1 cellular context compared by ENCODE assay signal in genomic region chr3:98732239-98733054, GRCh38.
TF ChIP-seq lines count a peak whose summit lies in the region.

No MANE protein-coding gene starts in this region.

TF ChIP-seq in HepG2, 621 proteins besides CTCF, POLR2A, EP300 and RAD21 (continued from another document and continues in another):
- TF ChIP-seq, protein P1, sequence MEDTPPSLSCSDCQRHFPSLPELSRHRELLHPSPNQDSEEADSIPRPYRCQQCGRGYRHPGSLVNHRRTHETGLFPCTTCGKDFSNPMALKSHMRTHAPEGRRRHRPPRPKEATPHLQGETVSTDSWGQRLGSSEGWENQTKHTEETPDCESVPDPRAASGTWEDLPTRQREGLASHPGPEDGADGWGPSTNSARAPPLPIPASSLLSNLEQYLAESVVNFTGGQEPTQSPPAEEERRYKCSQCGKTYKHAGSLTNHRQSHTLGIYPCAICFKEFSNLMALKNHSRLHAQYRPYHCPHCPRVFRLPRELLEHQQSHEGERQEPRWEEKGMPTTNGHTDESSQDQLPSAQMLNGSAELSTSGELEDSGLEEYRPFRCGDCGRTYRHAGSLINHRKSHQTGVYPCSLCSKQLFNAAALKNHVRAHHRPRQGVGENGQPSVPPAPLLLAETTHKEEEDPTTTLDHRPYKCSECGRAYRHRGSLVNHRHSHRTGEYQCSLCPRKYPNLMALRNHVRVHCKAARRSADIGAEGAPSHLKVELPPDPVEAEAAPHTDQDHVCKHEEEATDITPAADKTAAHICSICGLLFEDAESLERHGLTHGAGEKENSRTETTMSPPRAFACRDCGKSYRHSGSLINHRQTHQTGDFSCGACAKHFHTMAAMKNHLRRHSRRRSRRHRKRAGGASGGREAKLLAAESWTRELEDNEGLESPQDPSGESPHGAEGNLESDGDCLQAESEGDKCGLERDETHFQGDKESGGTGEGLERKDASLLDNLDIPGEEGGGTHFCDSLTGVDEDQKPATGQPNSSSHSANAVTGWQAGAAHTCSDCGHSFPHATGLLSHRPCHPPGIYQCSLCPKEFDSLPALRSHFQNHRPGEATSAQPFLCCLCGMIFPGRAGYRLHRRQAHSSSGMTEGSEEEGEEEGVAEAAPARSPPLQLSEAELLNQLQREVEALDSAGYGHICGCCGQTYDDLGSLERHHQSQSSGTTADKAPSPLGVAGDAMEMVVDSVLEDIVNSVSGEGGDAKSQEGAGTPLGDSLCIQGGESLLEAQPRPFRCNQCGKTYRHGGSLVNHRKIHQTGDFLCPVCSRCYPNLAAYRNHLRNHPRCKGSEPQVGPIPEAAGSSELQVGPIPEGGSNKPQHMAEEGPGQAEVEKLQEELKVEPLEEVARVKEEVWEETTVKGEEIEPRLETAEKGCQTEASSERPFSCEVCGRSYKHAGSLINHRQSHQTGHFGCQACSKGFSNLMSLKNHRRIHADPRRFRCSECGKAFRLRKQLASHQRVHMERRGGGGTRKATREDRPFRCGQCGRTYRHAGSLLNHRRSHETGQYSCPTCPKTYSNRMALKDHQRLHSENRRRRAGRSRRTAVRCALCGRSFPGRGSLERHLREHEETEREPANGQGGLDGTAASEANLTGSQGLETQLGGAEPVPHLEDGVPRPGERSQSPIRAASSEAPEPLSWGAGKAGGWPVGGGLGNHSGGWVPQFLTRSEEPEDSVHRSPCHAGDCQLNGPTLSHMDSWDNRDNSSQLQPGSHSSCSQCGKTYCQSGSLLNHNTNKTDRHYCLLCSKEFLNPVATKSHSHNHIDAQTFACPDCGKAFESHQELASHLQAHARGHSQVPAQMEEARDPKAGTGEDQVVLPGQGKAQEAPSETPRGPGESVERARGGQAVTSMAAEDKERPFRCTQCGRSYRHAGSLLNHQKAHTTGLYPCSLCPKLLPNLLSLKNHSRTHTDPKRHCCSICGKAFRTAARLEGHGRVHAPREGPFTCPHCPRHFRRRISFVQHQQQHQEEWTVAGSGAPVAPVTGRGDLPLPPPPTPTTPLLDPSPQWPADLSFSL (CRISPR knock-in tag; IDR thresholded peaks at IDR 0.05) = peak; percentile 60
- TF ChIP-seq ZBTB2 (CRISPR knock-in tag; IDR thresholded peaks at IDR 0.05; ENCODE audit: low read depth) = no peak
- no peak for TF ChIP-seq BRCA1 (CRISPR knock-in tag; IDR thresholded peaks at IDR 0.05)
- TF ChIP-seq NFYB (CRISPR knock-in tag; IDR thresholded peaks at IDR 0.05) = no peak
- TF ChIP-seq, protein P2, sequence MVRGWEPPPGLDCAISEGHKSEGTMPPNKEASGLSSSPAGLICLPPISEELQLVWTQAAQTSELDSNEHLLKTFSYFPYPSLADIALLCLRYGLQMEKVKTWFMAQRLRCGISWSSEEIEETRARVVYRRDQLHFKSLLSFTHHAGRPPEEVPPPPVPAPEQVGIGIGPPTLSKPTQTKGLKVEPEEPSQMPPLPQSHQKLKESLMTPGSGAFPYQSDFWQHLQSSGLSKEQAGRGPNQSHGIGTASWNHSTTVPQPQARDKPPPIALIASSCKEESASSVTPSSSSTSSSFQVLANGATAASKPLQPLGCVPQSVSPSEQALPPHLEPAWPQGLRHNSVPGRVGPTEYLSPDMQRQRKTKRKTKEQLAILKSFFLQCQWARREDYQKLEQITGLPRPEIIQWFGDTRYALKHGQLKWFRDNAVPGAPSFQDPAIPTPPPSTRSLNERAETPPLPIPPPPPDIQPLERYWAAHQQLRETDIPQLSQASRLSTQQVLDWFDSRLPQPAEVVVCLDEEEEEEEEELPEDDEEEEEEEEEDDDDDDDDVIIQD (CRISPR knock-in tag; IDR thresholded peaks at IDR 0.05; ENCODE audit: low read depth) = 0 out of 2 replicates have a peak, but pooled peaks have one; percentile 19
- TF ChIP-seq CREM (IDR thresholded peaks at IDR 0.05) = no peak
- TF ChIP-seq CREM (CRISPR knock-in tag; IDR thresholded peaks at IDR 0.05) = no peak
- TF ChIP-seq ZNF598 (CRISPR knock-in tag; IDR thresholded peaks at IDR 0.05; ENCODE audit: borderline replicate concordance) = peak; percentile 40
- TF ChIP-seq POLR2G (IDR thresholded peaks at IDR 0.05; ENCODE audit: low read depth, low read length) = peak; percentile 74
- no peak for TF ChIP-seq THAP7 (CRISPR knock-in tag; IDR thresholded peaks at IDR 0.05)
- peak; percentile 45 for TF ChIP-seq SRSF1 (optimal IDR thresholded peaks at IDR 0.05; ENCODE audit: low read depth, low read length)
- TF ChIP-seq ZNF891 (CRISPR knock-in tag; IDR thresholded peaks at IDR 0.05) = peak; percentile 23; the same call in 1 of the 2 replicates
- no peak for TF ChIP-seq PAWR (CRISPR knock-in tag; IDR thresholded peaks at IDR 0.05; ENCODE audit: borderline replicate concordance)
- TF ChIP-seq, protein P3, sequence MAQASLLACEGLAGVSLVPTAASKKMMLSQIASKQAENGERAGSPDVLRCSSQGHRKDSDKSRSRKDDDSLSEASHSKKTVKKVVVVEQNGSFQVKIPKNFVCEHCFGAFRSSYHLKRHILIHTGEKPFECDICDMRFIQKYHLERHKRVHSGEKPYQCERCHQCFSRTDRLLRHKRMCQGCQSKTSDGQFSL (CRISPR knock-in tag; IDR thresholded peaks at IDR 0.05) = no peak
- TF ChIP-seq ZNF83 (CRISPR knock-in tag; IDR thresholded peaks at IDR 0.05; ENCODE audit: borderline replicate concordance) = no peak
- TF ChIP-seq ZNF362 (CRISPR knock-in tag; IDR thresholded peaks at IDR 0.05; ENCODE audit: borderline replicate concordance) = no peak
- TF ChIP-seq NFYC (CRISPR knock-in tag; IDR thresholded peaks at IDR 0.05) = no peak
- no peak for TF ChIP-seq SNAPC5 (CRISPR knock-in tag; IDR thresholded peaks at IDR 0.05; ENCODE audit: borderline replicate concordance)
- TF ChIP-seq, protein P4, sequence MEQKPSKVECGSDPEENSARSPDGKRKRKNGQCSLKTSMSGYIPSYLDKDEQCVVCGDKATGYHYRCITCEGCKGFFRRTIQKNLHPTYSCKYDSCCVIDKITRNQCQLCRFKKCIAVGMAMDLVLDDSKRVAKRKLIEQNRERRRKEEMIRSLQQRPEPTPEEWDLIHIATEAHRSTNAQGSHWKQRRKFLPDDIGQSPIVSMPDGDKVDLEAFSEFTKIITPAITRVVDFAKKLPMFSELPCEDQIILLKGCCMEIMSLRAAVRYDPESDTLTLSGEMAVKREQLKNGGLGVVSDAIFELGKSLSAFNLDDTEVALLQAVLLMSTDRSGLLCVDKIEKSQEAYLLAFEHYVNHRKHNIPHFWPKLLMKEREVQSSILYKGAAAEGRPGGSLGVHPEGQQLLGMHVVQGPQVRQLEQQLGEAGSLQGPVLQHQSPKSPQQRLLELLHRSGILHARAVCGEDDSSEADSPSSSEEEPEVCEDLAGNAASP (CRISPR knock-in tag; IDR thresholded peaks at IDR 0.05; ENCODE audit: borderline replicate concordance) = peak; percentile 74; the same call in 1 of the 2 replicates
- TF ChIP-seq ATAD3A (CRISPR knock-in tag; IDR thresholded peaks at IDR 0.05) = no peak
- TF ChIP-seq ZNF660 (CRISPR knock-in tag; IDR thresholded peaks at IDR 0.05; ENCODE audit: borderline replicate concordance, low read depth) = no peak
- no peak; the same call in 1 of the 2 replicates for TF ChIP-seq ZNF691 (CRISPR knock-in tag; IDR thresholded peaks at IDR 0.05; ENCODE audit: borderline replicate concordance, low read depth)
- TF ChIP-seq CREB1 (IDR thresholded peaks at IDR 0.05) = no peak
- no peak for TF ChIP-seq CREB1 (CRISPR knock-in tag; IDR thresholded peaks at IDR 0.05)
- no peak for TF ChIP-seq MTF2 (CRISPR knock-in tag; IDR thresholded peaks at IDR 0.05; ENCODE audit: borderline replicate concordance)
- TF ChIP-seq DMAP1 (CRISPR knock-in tag; IDR thresholded peaks at IDR 0.05) = 0 out of 2 replicates have a peak, but pooled peaks have one; percentile 18
- TF ChIP-seq, protein P5, sequence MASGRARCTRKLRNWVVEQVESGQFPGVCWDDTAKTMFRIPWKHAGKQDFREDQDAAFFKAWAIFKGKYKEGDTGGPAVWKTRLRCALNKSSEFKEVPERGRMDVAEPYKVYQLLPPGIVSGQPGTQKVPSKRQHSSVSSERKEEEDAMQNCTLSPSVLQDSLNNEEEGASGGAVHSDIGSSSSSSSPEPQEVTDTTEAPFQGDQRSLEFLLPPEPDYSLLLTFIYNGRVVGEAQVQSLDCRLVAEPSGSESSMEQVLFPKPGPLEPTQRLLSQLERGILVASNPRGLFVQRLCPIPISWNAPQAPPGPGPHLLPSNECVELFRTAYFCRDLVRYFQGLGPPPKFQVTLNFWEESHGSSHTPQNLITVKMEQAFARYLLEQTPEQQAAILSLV (CRISPR knock-in tag; IDR thresholded peaks at IDR 0.05; ENCODE audit: borderline replicate concordance) = peak; percentile 33; the same call in 1 of the 2 replicates
- peak; percentile 37 for TF ChIP-seq HNRNPK (IDR thresholded peaks at IDR 0.05; ENCODE audit: low read depth, low read length, poor library complexity, severe bottlenecking)
- TF ChIP-seq ZNF468 (CRISPR knock-in tag; IDR thresholded peaks at IDR 0.05) = no peak
- TF ChIP-seq ZNF777 (CRISPR knock-in tag; IDR thresholded peaks at IDR 0.05) = no peak
- TF ChIP-seq, protein P6, sequence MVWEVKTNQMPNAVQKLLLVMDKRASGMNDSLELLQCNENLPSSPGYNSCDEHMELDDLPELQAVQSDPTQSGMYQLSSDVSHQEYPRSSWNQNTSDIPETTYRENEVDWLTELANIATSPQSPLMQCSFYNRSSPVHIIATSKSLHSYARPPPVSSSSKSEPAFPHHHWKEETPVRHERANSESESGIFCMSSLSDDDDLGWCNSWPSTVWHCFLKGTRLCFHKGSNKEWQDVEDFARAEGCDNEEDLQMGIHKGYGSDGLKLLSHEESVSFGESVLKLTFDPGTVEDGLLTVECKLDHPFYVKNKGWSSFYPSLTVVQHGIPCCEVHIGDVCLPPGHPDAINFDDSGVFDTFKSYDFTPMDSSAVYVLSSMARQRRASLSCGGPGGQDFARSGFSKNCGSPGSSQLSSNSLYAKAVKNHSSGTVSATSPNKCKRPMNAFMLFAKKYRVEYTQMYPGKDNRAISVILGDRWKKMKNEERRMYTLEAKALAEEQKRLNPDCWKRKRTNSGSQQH (CRISPR knock-in tag; IDR thresholded peaks at IDR 0.05; ENCODE audit: low read depth) = no peak
- TF ChIP-seq ZNF350 (CRISPR knock-in tag; IDR thresholded peaks at IDR 0.05; ENCODE audit: borderline replicate concordance, low read depth) = no peak; the same call in 1 of the 2 replicates
- TF ChIP-seq NPAS2 (CRISPR knock-in tag; IDR thresholded peaks at IDR 0.05; ENCODE audit: borderline replicate concordance) = peak; percentile 86; the same call in 1 of the 2 replicates
- TF ChIP-seq ZBTB8A (CRISPR knock-in tag; IDR thresholded peaks at IDR 0.05; ENCODE audit: borderline replicate concordance, low read depth) = no peak
- no peak for TF ChIP-seq MBNL3 (CRISPR knock-in tag; conservative IDR thresholded peaks at IDR 0.05)
- no peak for TF ChIP-seq SAFB2 (CRISPR knock-in tag; IDR thresholded peaks at IDR 0.05; ENCODE audit: borderline replicate concordance, low read depth)
- TF ChIP-seq ZNF543 (CRISPR knock-in tag; IDR thresholded peaks at IDR 0.05) = no peak
- no peak for TF ChIP-seq MTF1 (CRISPR knock-in tag; IDR thresholded peaks at IDR 0.05)
- TF ChIP-seq FOXO4 (CRISPR knock-in tag; conservative IDR thresholded peaks at IDR 0.05) = no peak
- no peak for TF ChIP-seq ZNF879 (CRISPR knock-in tag; IDR thresholded peaks at IDR 0.05)
- TF ChIP-seq RELA (CRISPR knock-in tag; IDR thresholded peaks at IDR 0.05) = no peak
- no peak for TF ChIP-seq ZNF484 (CRISPR knock-in tag; IDR thresholded peaks at IDR 0.05; ENCODE audit: borderline replicate concordance, low read depth)
- TF ChIP-seq ZNF749 (CRISPR knock-in tag; IDR thresholded peaks at IDR 0.05; ENCODE audit: borderline replicate concordance) = peak; percentile 62; the same call in 1 of the 2 replicates
- peak; percentile 68 for TF ChIP-seq TAF1 (CRISPR knock-in tag; IDR thresholded peaks at IDR 0.05)
- 0 out of 2 replicates have a peak, but pooled peaks have one; percentile 46 for TF ChIP-seq ZNF850 (CRISPR knock-in tag; conservative IDR thresholded peaks at IDR 0.05)
- TF ChIP-seq ZNF124 (CRISPR knock-in tag; IDR thresholded peaks at IDR 0.05) = no peak
- no peak for TF ChIP-seq ZNF33A (CRISPR knock-in tag; IDR thresholded peaks at IDR 0.05; ENCODE audit: borderline replicate concordance)
- peak; percentile 52; the same call in 1 of the 2 replicates for TF ChIP-seq ERF (CRISPR knock-in tag; IDR thresholded peaks at IDR 0.05)
- TF ChIP-seq ZNF761 (CRISPR knock-in tag; conservative IDR thresholded peaks at IDR 0.05) = peak; percentile 88
